In the genomic region with DNA sequence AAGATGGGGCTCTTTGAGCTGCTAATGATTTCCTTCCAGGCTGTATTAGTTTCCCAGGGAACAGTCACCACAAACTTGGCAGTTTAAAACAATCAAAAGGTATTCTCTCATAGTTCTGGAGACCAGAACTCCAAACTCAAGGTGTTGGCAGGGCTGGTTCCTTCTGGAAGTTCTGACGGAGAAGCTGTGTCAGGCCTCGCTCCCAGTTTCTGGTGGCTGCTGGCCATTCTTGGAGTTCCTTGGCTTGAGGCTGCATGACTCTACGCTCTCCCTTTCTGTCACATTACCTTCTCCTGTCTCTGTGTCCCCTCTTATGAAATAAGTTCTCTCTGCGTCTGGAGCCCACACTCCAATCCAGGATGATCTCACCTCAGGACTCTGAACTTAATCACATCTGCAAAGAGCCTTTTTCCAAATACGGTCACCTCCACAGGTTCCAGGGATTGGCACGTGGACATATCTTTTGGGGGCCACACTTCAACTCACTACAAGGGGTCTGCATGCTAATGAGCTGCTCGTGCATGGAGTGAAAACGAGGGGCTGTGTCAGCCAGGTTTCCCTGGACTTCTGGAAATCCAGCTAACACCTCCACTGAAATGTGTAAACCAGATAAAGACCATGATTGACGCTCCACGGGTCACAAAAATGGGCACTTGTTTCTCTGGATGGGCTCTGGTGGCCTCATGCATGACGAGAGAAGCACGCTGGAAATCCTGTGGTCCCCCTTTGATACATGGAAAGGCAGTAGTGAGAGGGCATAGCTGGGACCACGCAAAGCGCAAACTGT, we compare ENCODE assay signal across 25 cellular contexts.
"Had no signal": no experiment of that assay in that cellular context is flagged by ENCODE, and none has a peak within 500 bp of the region (broad histone marks: within the 10 kb centered on the region; RNA-seq: fewer than 3 reads in every experiment).

No MANE protein-coding gene starts in this region.

- H3K27ac Mint-ChIP-seq: natural killer cell, progenitor cell of endocrine pancreas had no signal

- H3K4me3 Mint-ChIP-seq: natural killer cell; stimulated activated naive CD8-positive, alpha-beta T cell treated with anti-CD3 and anti-CD28 coated beads, Interleukin-15, amount 100 ng/mL, for 72 hours had no signal

- H3K4me1 Mint-ChIP-seq: natural killer cell; stimulated activated naive CD8-positive, alpha-beta T cell treated with anti-CD3 and anti-CD28 coated beads, Interleukin-15, amount 100 ng/mL, for 72 hours had no signal

- H3K9me3 ChIP-seq: esophagus squamous epithelium, lower lobe of right lung, neutrophil, right lobe of liver, suprapubic skin, transverse colon had no signal

- H3K27me3 Mint-ChIP-seq: stimulated activated naive CD8-positive, alpha-beta T cell treated with anti-CD3 and anti-CD28 coated beads, Interleukin-15, amount 100 ng/mL, for 72 hours had no signal

- H3K4me1 ChIP-seq: heart right ventricle, lower lobe of right lung, right lobe of liver, suprapubic skin, transverse colon, vagina had no signal

- H3K27ac ChIP-seq: esophagus squamous epithelium, heart right ventricle, lower lobe of right lung, neutrophil, parathyroid adenoma, right lobe of liver, suprapubic skin, transverse colon, vagina had no signal

- H3K27me3 ChIP-seq: dorsolateral prefrontal cortex, esophagus squamous epithelium, heart right ventricle, neutrophil, right lobe of liver, suprapubic skin, transverse colon, vagina had no signal

- DNase-seq: dorsolateral prefrontal cortex; effector CD4-positive, alpha-beta T cell; esophagus squamous epithelium; foreskin melanocyte; glutamatergic neuron; heart right ventricle; hypothalamus; left cardiac atrium; left ventricle myocardium superior; lower lobe of right lung; natural killer cell; right lobe of liver; stimulated activated CD4-positive, alpha-beta T cell treated with anti-CD3 and anti-CD28 coated beads, Interleukin-12 subunit alpha, Interleukin-12 subunit beta, amount 100 ng/mL, for 4 hours; stimulated activated CD4-positive, alpha-beta T cell treated with anti-CD3 and anti-CD28 coated beads, Interleukin-1b, Interleukin-23, amount 100 ng/mL, for 48 hours; stimulated activated CD4-positive, alpha-beta T cell treated with anti-CD3 and anti-CD28 coated beads, Interleukin-4, amount 100 ng/mL, for 1 hour; stimulated activated CD8-positive, alpha-beta memory T cell treated with anti-CD3 and anti-CD28 coated beads, Interleukin-4, amount 100 ng/mL, for 48 hours; stimulated activated naive CD4-positive, alpha-beta T cell; stimulated activated naive CD8-positive, alpha-beta T cell treated with anti-CD3 and anti-CD28 coated beads, Interleukin-15, amount 100 ng/mL, for 72 hours; transverse colon had no signal

- ATAC-seq: heart right ventricle; left cardiac atrium; left ventricle myocardium superior; lower lobe of right lung; natural killer cell; right lobe of liver; stimulated activated naive CD8-positive, alpha-beta T cell treated with anti-CD3 and anti-CD28 coated beads, Interleukin-15, amount 100 ng/mL, for 72 hours had no signal

- H2AFZ ChIP-seq: parathyroid adenoma had no signal

- H3K79me2 ChIP-seq: parathyroid adenoma had no signal

- H3K36me3 ChIP-seq: right lobe of liver, suprapubic skin, transverse colon, vagina had no signal

- H3K9me3 Mint-ChIP-seq: natural killer cell; stimulated activated naive CD8-positive, alpha-beta T cell treated with anti-CD3 and anti-CD28 coated beads, Interleukin-15, amount 100 ng/mL, for 72 hours had no signal

- H3K36me3 Mint-ChIP-seq: natural killer cell had no signal

- H3K4me3 ChIP-seq: dorsolateral prefrontal cortex, esophagus squamous epithelium, heart right ventricle, lower lobe of right lung, right lobe of liver, smooth muscle cell, suprapubic skin, transverse colon, vagina had no signal

- H3K4me2 ChIP-seq: smooth muscle cell had no signal
